Comparison of ENCODE assay signal across 25 cellular contexts in genomic region chr2:211673054-211673628, GRCh38.
"Had no signal": no experiment of that assay in that cellular context is flagged by ENCODE, and none has a peak within 500 bp of the region (broad histone marks: within the 10 kb centered on the region; RNA-seq: fewer than 3 reads in every experiment).

No MANE protein-coding gene starts in this region.

- H3K27ac ChIP-seq: neutrophil, pancreas, prostate gland, right lobe of liver, sigmoid colon, stomach, thoracic aorta, thyroid gland, transverse colon, upper lobe of right lung, uterus had no signal

- H3K27me3 ChIP-seq: neutrophil, pancreas, right lobe of liver, sigmoid colon, stomach, thyroid gland, transverse colon, upper lobe of right lung, uterus had no signal

- H3K4me1 ChIP-seq: pancreas, prostate gland, right lobe of liver, sigmoid colon, stomach, thyroid gland, upper lobe of right lung, uterus had no signal

- H3K36me3 ChIP-seq: neutrophil, pancreas, prostate gland, right lobe of liver, sigmoid colon, stomach, thyroid gland, transverse colon, upper lobe of right lung, uterus had no signal

- ATAC-seq: naive thymus-derived CD8-positive, alpha-beta T cell; natural killer cell treated with Interleukin-12 subunit alpha and Interleukin-12 subunit beta and Interleukin-15 and Interleukin-18, amount 100 ng/mL, for 72 hours; pancreas; right lobe of liver; stimulated activated effector memory CD8-positive, alpha-beta T cell treated with anti-CD3 and anti-CD28 coated beads, Interleukin-12 subunit alpha, Interleukin-12 subunit beta, amount 100 ng/mL, for 72 hours; stimulated activated naive B cell treated with anti-CD40 and anti-IgM and Interleukin-4, amounts not matched to agents 10 μg/mL and 1 μg/mL and 100 μg/mL, for 72 hours; upper lobe of right lung had no signal

- DNase-seq: naive thymus-derived CD8-positive, alpha-beta T cell; nephron progenitor cell; nucleus accumbens; pancreas; retina; right cardiac atrium; right lobe of liver; sigmoid colon; small intestine; stimulated activated CD4-positive, alpha-beta T cell treated with anti-CD3 and anti-CD28 coated beads, Interleukin-15, amount 100 ng/mL, for 24 hours; stimulated activated CD4-positive, alpha-beta T cell treated with anti-CD3 and anti-CD28 coated beads, Interleukin-2, amount 100 ng/mL, for 24 hours; stimulated activated CD4-positive, alpha-beta T cell treated with anti-CD3 and anti-CD28 coated beads, Interleukin-2, amount 100 ng/mL, for 48 hours; stimulated activated CD4-positive, alpha-beta T cell treated with anti-CD3 and anti-CD28 coated beads, Interleukin-4, amount 100 ng/mL, for 24 hours; stimulated activated naive B cell treated with anti-CD40 and anti-IgM and Interleukin-4, amounts not matched to agents 10 μg/mL and 1 μg/mL and 100 μg/mL, for 72 hours; stimulated activated naive CD4-positive, alpha-beta T cell treated with Interleukin-2 at 50 U/mL for 16 hours; stomach; thyroid gland; transverse colon; upper lobe of right lung; uterus had no signal

- H3K4me3 ChIP-seq: pancreas, prostate gland, right lobe of liver, sigmoid colon, stomach, thoracic aorta, thyroid gland, transverse colon, upper lobe of right lung, uterus had no signal

- H3K9me3 ChIP-seq: neutrophil, pancreas, prostate gland, right lobe of liver, sigmoid colon, stomach, thoracic aorta, thyroid gland, transverse colon, upper lobe of right lung, uterus had no signal
